ENCODE assay signal across 2 cellular contexts in the genomic region with DNA sequence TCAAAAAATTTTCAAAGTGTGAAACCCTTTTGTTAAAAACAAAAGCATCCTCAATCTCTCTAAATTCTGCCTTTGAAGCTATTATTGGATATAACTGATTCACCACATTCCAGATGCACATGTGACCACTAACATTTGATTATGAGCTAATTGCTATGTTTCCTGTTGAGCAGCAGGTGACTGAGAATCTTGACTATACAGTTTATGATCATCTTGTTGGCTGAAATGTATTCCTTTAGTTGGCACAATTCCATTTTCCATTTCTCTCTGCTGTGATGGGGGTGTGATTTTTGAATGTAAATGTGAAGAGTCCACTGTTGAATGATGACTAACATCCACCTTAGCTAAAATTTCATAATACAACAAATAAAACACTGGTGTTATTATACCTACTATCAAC.
TF ChIP-seq lines count a peak whose summit lies in the region.

No MANE protein-coding gene starts in this region.

TF ChIP-seq in GM12891, 5 proteins besides CTCF, POLR2A, EP300 and RAD21:
- no peak for TF ChIP-seq TAF1 (IDR thresholded peaks at IDR 0.05; ENCODE audit: low read depth, low read length)
- TF ChIP-seq POU2F2 (IDR thresholded peaks at IDR 0.05; ENCODE audit: low read depth, low read length): no peak
- TF ChIP-seq POLR2AphosphoS5 (IDR thresholded peaks at IDR 0.05; ENCODE audit: low read depth, low read length): no peak
- TF ChIP-seq SPI1 (IDR thresholded peaks at IDR 0.05; ENCODE audit: low read depth, low read length): no peak
- no peak for TF ChIP-seq PAX5 (IDR thresholded peaks at IDR 0.05; ENCODE audit: insufficient read depth, low read length, severe bottlenecking)

TF ChIP-seq in GM12878, 131 proteins besides CTCF, POLR2A, EP300 and RAD21:
- TF ChIP-seq, protein P1, sequence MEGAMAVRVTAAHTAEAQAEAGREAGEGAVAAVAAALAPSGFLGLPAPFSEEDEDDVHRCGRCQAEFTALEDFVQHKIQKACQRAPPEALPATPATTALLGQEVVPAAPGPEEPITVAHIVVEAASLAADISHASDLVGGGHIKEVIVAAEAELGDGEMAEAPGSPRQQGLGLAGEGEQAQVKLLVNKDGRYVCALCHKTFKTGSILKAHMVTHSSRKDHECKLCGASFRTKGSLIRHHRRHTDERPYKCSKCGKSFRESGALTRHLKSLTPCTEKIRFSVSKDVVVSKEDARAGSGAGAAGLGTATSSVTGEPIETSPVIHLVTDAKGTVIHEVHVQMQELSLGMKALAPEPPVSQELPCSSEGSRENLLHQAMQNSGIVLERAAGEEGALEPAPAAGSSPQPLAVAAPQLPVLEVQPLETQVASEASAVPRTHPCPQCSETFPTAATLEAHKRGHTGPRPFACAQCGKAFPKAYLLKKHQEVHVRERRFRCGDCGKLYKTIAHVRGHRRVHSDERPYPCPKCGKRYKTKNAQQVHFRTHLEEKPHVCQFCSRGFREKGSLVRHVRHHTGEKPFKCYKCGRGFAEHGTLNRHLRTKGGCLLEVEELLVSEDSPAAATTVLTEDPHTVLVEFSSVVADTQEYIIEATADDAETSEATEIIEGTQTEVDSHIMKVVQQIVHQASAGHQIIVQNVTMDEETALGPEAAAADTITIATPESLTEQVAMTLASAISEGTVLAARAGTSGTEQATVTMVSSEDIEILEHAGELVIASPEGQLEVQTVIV (IDR thresholded peaks at IDR 0.05; ENCODE audit: borderline replicate concordance, partially characterized antibody): no peak
- TF ChIP-seq RAD51 (IDR thresholded peaks at IDR 0.05) (peak; percentile 74), NR2C1 (IDR thresholded peaks at IDR 0.05) (no peak), RUNX3 (IDR thresholded peaks at IDR 0.05; ENCODE audit: low read length) (peak; percentile 45), BHLHE40 (IDR thresholded peaks at IDR 0.05; ENCODE audit: borderline replicate concordance in 1 of 2, low read depth in 2 of 2, low read length in 1 of 2) (peak; percentile 66; a peak in 3 of 4 replicates), ATF7 (IDR thresholded peaks at IDR 0.05; ENCODE audit: low read depth) (0 out of 2 replicates have a peak, but pooled peaks have one; percentile 47), IKZF1 (conservative IDR thresholded peaks at IDR 0.05) (no peak), POLR2AphosphoS5 (IDR thresholded peaks at IDR 0.05; ENCODE audit: low read length) (no peak)
- TF ChIP-seq, protein P2, sequence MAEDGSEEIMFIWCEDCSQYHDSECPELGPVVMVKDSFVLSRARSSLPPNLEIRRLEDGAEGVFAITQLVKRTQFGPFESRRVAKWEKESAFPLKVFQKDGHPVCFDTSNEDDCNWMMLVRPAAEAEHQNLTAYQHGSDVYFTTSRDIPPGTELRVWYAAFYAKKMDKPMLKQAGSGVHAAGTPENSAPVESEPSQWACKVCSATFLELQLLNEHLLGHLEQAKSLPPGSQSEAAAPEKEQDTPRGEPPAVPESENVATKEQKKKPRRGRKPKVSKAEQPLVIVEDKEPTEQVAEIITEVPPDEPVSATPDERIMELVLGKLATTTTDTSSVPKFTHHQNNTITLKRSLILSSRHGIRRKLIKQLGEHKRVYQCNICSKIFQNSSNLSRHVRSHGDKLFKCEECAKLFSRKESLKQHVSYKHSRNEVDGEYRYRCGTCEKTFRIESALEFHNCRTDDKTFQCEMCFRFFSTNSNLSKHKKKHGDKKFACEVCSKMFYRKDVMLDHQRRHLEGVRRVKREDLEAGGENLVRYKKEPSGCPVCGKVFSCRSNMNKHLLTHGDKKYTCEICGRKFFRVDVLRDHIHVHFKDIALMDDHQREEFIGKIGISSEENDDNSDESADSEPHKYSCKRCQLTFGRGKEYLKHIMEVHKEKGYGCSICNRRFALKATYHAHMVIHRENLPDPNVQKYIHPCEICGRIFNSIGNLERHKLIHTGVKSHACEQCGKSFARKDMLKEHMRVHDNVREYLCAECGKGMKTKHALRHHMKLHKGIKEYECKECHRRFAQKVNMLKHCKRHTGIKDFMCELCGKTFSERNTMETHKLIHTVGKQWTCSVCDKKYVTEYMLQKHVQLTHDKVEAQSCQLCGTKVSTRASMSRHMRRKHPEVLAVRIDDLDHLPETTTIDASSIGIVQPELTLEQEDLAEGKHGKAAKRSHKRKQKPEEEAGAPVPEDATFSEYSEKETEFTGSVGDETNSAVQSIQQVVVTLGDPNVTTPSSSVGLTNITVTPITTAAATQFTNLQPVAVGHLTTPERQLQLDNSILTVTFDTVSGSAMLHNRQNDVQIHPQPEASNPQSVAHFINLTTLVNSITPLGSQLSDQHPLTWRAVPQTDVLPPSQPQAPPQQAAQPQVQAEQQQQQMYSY (CRISPR knock-in tag; IDR thresholded peaks at IDR 0.05): no peak
- TF ChIP-seq, protein P3, sequence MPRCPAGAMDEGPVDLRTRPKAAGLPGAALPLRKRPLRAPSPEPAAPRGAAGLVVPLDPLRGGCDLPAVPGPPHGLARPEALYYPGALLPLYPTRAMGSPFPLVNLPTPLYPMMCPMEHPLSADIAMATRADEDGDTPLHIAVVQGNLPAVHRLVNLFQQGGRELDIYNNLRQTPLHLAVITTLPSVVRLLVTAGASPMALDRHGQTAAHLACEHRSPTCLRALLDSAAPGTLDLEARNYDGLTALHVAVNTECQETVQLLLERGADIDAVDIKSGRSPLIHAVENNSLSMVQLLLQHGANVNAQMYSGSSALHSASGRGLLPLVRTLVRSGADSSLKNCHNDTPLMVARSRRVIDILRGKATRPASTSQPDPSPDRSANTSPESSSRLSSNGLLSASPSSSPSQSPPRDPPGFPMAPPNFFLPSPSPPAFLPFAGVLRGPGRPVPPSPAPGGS (IDR thresholded peaks at IDR 0.05; ENCODE audit: borderline replicate concordance, insufficient read depth, low read depth, low read length, poor library complexity, severe bottlenecking): no peak
